In genomic region chr4:88719381-88719780, GRCh38 we compare ENCODE assay signal across 31 cellular contexts.
"Had no signal": no experiment of that assay in that cellular context is flagged by ENCODE, and none has a peak within 500 bp of the region (broad histone marks: within the 10 kb centered on the region; RNA-seq: fewer than 3 reads in every experiment).

No MANE protein-coding gene starts in this region.

- H3K27me3 Mint-ChIP-seq: activated naive CD8-positive, alpha-beta T cell treated with anti-CD3 and anti-CD28 coated beads for 36 hours; naive B cell; progenitor cell of endocrine pancreas; stimulated activated naive CD8-positive, alpha-beta T cell treated with anti-CD3 and anti-CD28 coated beads, Interleukin-15, Interleukin-2, amounts not matched to agents 100 ng/mL and 50 ng/mL, for 24 hours had no signal

- H3K4me1 ChIP-seq: adrenal gland, body of pancreas, colonic mucosa, vagina had no signal

- H3K36me3 ChIP-seq: colonic mucosa, ovary had no signal

- H3K9me3 ChIP-seq: colonic mucosa had no signal

- H3K27ac ChIP-seq: adrenal gland, body of pancreas, colonic mucosa, hepatocyte, left ventricle myocardium inferior, ovary, vagina had no signal

- H3K4me3 Mint-ChIP-seq: activated naive CD8-positive, alpha-beta T cell treated with anti-CD3 and anti-CD28 coated beads for 36 hours; activated T-helper 1 cell treated with anti-CD3 and anti-CD28 coated beads, Interleukin-12 subunit alpha, Interleukin-12 subunit beta, Interleukin-2, Interleukin-4 antibody, amounts not matched to agents 30 ng/mL and 10 ng/mL and 1 ng/mL, durations not matched to agents 14 hours and 24 hours and 36 hours; naive B cell; nephron progenitor cell; stimulated activated effector memory CD8-positive, alpha-beta T cell treated with anti-CD3 and anti-CD28 coated beads, Interleukin-12 subunit alpha, Interleukin-12 subunit beta, amount 100 ng/mL, for 72 hours; stimulated activated naive CD8-positive, alpha-beta T cell treated with anti-CD3 and anti-CD28 coated beads, Interleukin-15, Interleukin-2, amounts not matched to agents 100 ng/mL and 50 ng/mL, for 24 hours had no signal

- H3K4me1 Mint-ChIP-seq: activated naive CD8-positive, alpha-beta T cell treated with anti-CD3 and anti-CD28 coated beads for 36 hours; nephron progenitor cell; stimulated activated effector memory CD8-positive, alpha-beta T cell treated with anti-CD3 and anti-CD28 coated beads, Interleukin-12 subunit alpha, Interleukin-12 subunit beta, amount 100 ng/mL, for 72 hours had no signal

- DNase-seq: activated CD4-positive, alpha-beta T cell treated with anti-CD3 and anti-CD28 coated beads for 4 hours; activated CD4-positive, alpha-beta T cell treated with anti-CD3 and anti-CD28 coated beads, Interleukin-2, amount 50 U/mL, for 4 hours; activated CD8-positive, alpha-beta memory T cell treated with anti-CD3 and anti-CD28 coated beads for 24 hours; activated gamma-delta T cell treated with Interleukin-2 at 50 U/mL for 16 hours; activated naive CD8-positive, alpha-beta T cell treated with anti-CD3 and anti-CD28 coated beads for 36 hours; adrenal gland; aorta; body of pancreas; cerebellar nuclear complex; colonic mucosa; dorsolateral prefrontal cortex; effector memory CD4-positive, alpha-beta T cell; erythroblast; islet precursor cell; left ventricle myocardium inferior; naive B cell; nephron progenitor cell; ovary; small intestine; stimulated activated CD4-positive, alpha-beta T cell treated with anti-CD3 and anti-CD28 coated beads, Interleukin-4, amount 100 ng/mL, for 24 hours; upper lobe of left lung had no signal

- H3K27ac Mint-ChIP-seq: activated naive CD8-positive, alpha-beta T cell treated with anti-CD3 and anti-CD28 coated beads for 36 hours; activated T-helper 1 cell treated with anti-CD3 and anti-CD28 coated beads, Interleukin-12 subunit alpha, Interleukin-12 subunit beta, Interleukin-2, Interleukin-4 antibody, amounts not matched to agents 30 ng/mL and 10 ng/mL and 1 ng/mL, durations not matched to agents 14 hours and 24 hours and 36 hours; nephron progenitor cell; progenitor cell of endocrine pancreas; stimulated activated effector memory CD8-positive, alpha-beta T cell treated with anti-CD3 and anti-CD28 coated beads, Interleukin-12 subunit alpha, Interleukin-12 subunit beta, amount 100 ng/mL, for 72 hours; stimulated activated naive CD8-positive, alpha-beta T cell treated with anti-CD3 and anti-CD28 coated beads, Interleukin-15, Interleukin-2, amounts not matched to agents 100 ng/mL and 50 ng/mL, for 24 hours had no signal

- ATAC-seq: body of pancreas; sciatic nerve; stimulated activated effector memory CD8-positive, alpha-beta T cell treated with anti-CD3 and anti-CD28 coated beads, Interleukin-12 subunit alpha, Interleukin-12 subunit beta, amount 100 ng/mL, for 72 hours had no signal

- H3K27me3 ChIP-seq: adrenal gland, body of pancreas, colonic mucosa, dorsolateral prefrontal cortex, gastroesophageal sphincter, hepatocyte, ovary, upper lobe of left lung, vagina had no signal

- H3K4me3 ChIP-seq: adrenal gland, body of pancreas, colonic mucosa, dorsolateral prefrontal cortex, gastroesophageal sphincter, hepatocyte, left ventricle myocardium inferior, lung, ovary, thoracic aorta, upper lobe of left lung, vagina had no signal
